8 cellular contexts compared by ENCODE assay signal in genomic region chr22:30969532-30970355, GRCh38. TPM values are rescaled to one million over a fixed set of nuclear protein-coding genes. Genes with fewer than 3 reads are reported as not detected.
DNase-seq lines count a peak whose midpoint lies in the region; ATAC-seq and TF ChIP-seq lines count a peak whose summit lies in the region.

No MANE protein-coding gene starts in this region.

- DNase-seq in GM19240 (ENCODE audit: insufficient read length, low spot score) (peak; percentile 27), T follicular helper cell (ENCODE audit: low read depth) (peak; percentile 18), left lung (peak in 1 of 2 donors; percentile 52), SW480 (ENCODE audit: low spot score) (no peak)
- no peak for DNase-seq in central memory CD8-positive, alpha-beta T cell (ENCODE audit: low spot score in 2 of 2)
- peak; percentile 18 to 30 for DNase-seq in stimulated activated CD8-positive, alpha-beta memory T cell treated with anti-CD3 and anti-CD28 coated beads, Interleukin-2, amount 100 ng/mL, for 48 hours (ENCODE audit: low read depth in 2 of 2)

- H3K4me1 ChIP-seq in left lung: peaks cover 28 to 33% of the 10 kb centered on the region in 2 donors

- peaks cover 5% of the 10 kb centered on the region for H3K9me3 Mint-ChIP-seq in central memory CD8-positive, alpha-beta T cell

- peak; percentile 26 for ATAC-seq in HG03442 (IDR thresholded peaks at IDR 0.05; ENCODE audit: unreplicated experiment)
- ATAC-seq in central memory CD8-positive, alpha-beta T cell (replicated peaks; ENCODE audit: extremely low read depth, poor library complexity, severe bottlenecking): peak; percentile 4
- peak; percentile 46 for ATAC-seq in left lung

- H3K27me3 ChIP-seq in left lung: no peaks in the 10 kb centered on the region

- peak overlapping the region; percentile 91 for H3K27ac ChIP-seq in C4-2B
- peak overlapping the region; percentile 96 to 98 for H3K27ac ChIP-seq in left lung

- H3K4me3 ChIP-seq in left lung: peak overlapping the region; percentile 80

- peaks cover 0 to 36% of the 10 kb centered on the region in 2 donors for H3K36me3 ChIP-seq in left lung

- peaks cover 38% of the 10 kb centered on the region for H3K4me1 Mint-ChIP-seq in central memory CD8-positive, alpha-beta T cell

- peaks cover 19% of the 10 kb centered on the region for H3K36me3 Mint-ChIP-seq in central memory CD8-positive, alpha-beta T cell (ENCODE audit: insufficient read depth)

- H3K4me3 Mint-ChIP-seq in central memory CD8-positive, alpha-beta T cell: peak overlapping the region; percentile 81

- intact Hi-C loops in left lung (cut with DNase I): loop anchor here in 1 of 2 donors (10.0 kb wide), 1 partner anchor 65 kb away; no protein-coding TSS in a partner anchor

- no peaks in the 10 kb centered on the region for H3K27me3 Mint-ChIP-seq in central memory CD8-positive, alpha-beta T cell

- H3K9me3 ChIP-seq in left lung: peaks cover 0 to 4% of the 10 kb centered on the region in 2 donors

- peak; percentile 18 for TF ChIP-seq CTCF in C4-2B (conservative IDR thresholded peaks at IDR 0.05)
- TF ChIP-seq CTCF in left lung (IDR thresholded peaks at IDR 0.05): no peak

- H3K27ac Mint-ChIP-seq in central memory CD8-positive, alpha-beta T cell (ENCODE audit: low read depth): peak overlapping the region; percentile 90

RNA-seq across cellular contexts. Expression of gene TUG1, which starts 0.7 kb away (rescaled TPM):
- total RNA-seq in left lung: 10 to 100 TPM; 56.4 to 78.0 TPM

RNA-seq across cellular contexts. Expression of gene MORC2, which starts 1.2 kb away (rescaled TPM):
- 10 to 100 TPM; 24.7 to 29.8 TPM for total RNA-seq in left lung

Comparison
In these comparisons a context has a peak if more than half of its experiments do, and no peak if none do; other contexts are left out.
1. DNase-seq: peak in GM19240 (single experiment), T follicular helper cell (single experiment) and stimulated activated CD8-positive, alpha-beta memory T cell treated with anti-CD3 and anti-CD28 coated beads, Interleukin-2, amount 100 ng/mL, for 48 hours (2 of 2); none in central memory CD8-positive, alpha-beta T cell (0 of 2) and SW480 (single experiment).
2. Peak in every context shown above with its lines, with median percentiles within 50 percentile points of each other: ATAC-seq.